ENCODE assay signal across 9 cellular contexts in genomic region chr18:30971338-30971956, GRCh38.
DNase-seq lines count a peak whose midpoint lies in the region; ATAC-seq and TF ChIP-seq lines count a peak whose summit lies in the region.
"Had no signal": no experiment of that assay in that cellular context is flagged by ENCODE, and none has a peak within 500 bp of the region (broad histone marks: within the 10 kb centered on the region; RNA-seq: fewer than 3 reads in every experiment).

No MANE protein-coding gene starts in this region.

- no peaks in the 10 kb centered on the region for H3K4me1 ChIP-seq in heart left ventricle

- no peak for DNase-seq in heart left ventricle
- no peak for DNase-seq in Right ventricle myocardium superior
- peak; percentile 51 for DNase-seq in NCI-H748 (lab: John Stamatoyannopoulos, UW; ENCODE audit: unreplicated experiment)
- peak; percentile 12 to 32 for DNase-seq in dermis microvascular lymphatic vessel endothelial cell (ENCODE audit: low read depth in 2 of 2)
- no peak for DNase-seq in osteocyte (ENCODE audit: extremely low spot score, unreplicated experiment)
- DNase-seq in sciatic nerve (ENCODE audit: low spot score) = no peak
- no peak for DNase-seq in C1 segment of cervical spinal cord (lab: John Stamatoyannopoulos, UW)

- no peak overlapping the region for H3K27ac Mint-ChIP-seq in osteocyte (ENCODE audit: unreplicated experiment)
- H3K27ac Mint-ChIP-seq: activated naive CD4-positive, alpha-beta T cell treated with anti-CD3 and anti-CD28 coated beads, Interleukin-2, amount 50 U/mL, for 24 hours had no signal

- TF ChIP-seq POLR2A in heart left ventricle (IDR thresholded peaks at IDR 0.05) = no peak

- no peaks in the 10 kb centered on the region for H3K4me1 Mint-ChIP-seq in osteocyte (ENCODE audit: unreplicated experiment)
- H3K4me1 Mint-ChIP-seq: activated naive CD4-positive, alpha-beta T cell treated with anti-CD3 and anti-CD28 coated beads, Interleukin-2, amount 50 U/mL, for 24 hours had no signal

- ATAC-seq in heart left ventricle (no peak), Right ventricle myocardium superior (ENCODE audit: poor library complexity) (no peak), HG02981 (IDR thresholded peaks at IDR 0.05; ENCODE audit: unreplicated experiment) (peak; percentile 88), sciatic nerve (no peak)

- TF ChIP-seq CTCF in heart left ventricle (IDR thresholded peaks at IDR 0.05) (peak; percentile 38 to 78 (median 62)), osteocyte (IDR thresholded peaks at IDR 0.05) (peak; percentile 63)

- H3K36me3 ChIP-seq in heart left ventricle = no peaks in the 10 kb centered on the region

- 1 to 7% (median 4%) methylated on average over 1 of the region's 1 CpG for WGBS in heart left ventricle, 4 donors

- no peak overlapping the region for H3K4me3 ChIP-seq in heart left ventricle

- no peaks in the 10 kb centered on the region for H3K9me3 ChIP-seq in heart left ventricle

- H3K36me3 Mint-ChIP-seq in osteocyte (ENCODE audit: unreplicated experiment) = no peaks in the 10 kb centered on the region
- H3K36me3 Mint-ChIP-seq: activated naive CD4-positive, alpha-beta T cell treated with anti-CD3 and anti-CD28 coated beads, Interleukin-2, amount 50 U/mL, for 24 hours had no signal

- intact Hi-C loops in heart left ventricle (cut with DNase I) = no loop called here
- intact Hi-C loops in Right ventricle myocardium superior (cut with DNase I) = no loop called here
- intact Hi-C loops in sciatic nerve (cut with DNase I) = no loop called here

- H3K9me3 Mint-ChIP-seq in osteocyte (ENCODE audit: unreplicated experiment) = no peaks in the 10 kb centered on the region
- H3K9me3 Mint-ChIP-seq: activated naive CD4-positive, alpha-beta T cell treated with anti-CD3 and anti-CD28 coated beads, Interleukin-2, amount 50 U/mL, for 24 hours had no signal

- H3K27me3 Mint-ChIP-seq in osteocyte (ENCODE audit: unreplicated experiment) = peaks cover 28% of the 10 kb centered on the region
- H3K27me3 Mint-ChIP-seq: activated naive CD4-positive, alpha-beta T cell treated with anti-CD3 and anti-CD28 coated beads, Interleukin-2, amount 50 U/mL, for 24 hours had no signal

- H3K4me3 Mint-ChIP-seq in osteocyte (ENCODE audit: unreplicated experiment) = no peak overlapping the region
- H3K4me3 Mint-ChIP-seq: activated naive CD4-positive, alpha-beta T cell treated with anti-CD3 and anti-CD28 coated beads, Interleukin-2, amount 50 U/mL, for 24 hours had no signal

- H3K27me3 ChIP-seq in heart left ventricle = no peaks in the 10 kb centered on the region

- H3K27ac ChIP-seq in heart left ventricle = no peak overlapping the region

Comparison
In these comparisons a context has a peak if more than half of its experiments do, and no peak if none do; other contexts are left out.
1. DNase-seq: peak in NCI-H748 (single experiment) and dermis microvascular lymphatic vessel endothelial cell (2 of 2); none in heart left ventricle (0 of 5), Right ventricle myocardium superior (single experiment), osteocyte (single experiment), sciatic nerve (single experiment) and C1 segment of cervical spinal cord (0 of 14).